9 cellular contexts compared by ENCODE assay signal in the genomic region with DNA sequence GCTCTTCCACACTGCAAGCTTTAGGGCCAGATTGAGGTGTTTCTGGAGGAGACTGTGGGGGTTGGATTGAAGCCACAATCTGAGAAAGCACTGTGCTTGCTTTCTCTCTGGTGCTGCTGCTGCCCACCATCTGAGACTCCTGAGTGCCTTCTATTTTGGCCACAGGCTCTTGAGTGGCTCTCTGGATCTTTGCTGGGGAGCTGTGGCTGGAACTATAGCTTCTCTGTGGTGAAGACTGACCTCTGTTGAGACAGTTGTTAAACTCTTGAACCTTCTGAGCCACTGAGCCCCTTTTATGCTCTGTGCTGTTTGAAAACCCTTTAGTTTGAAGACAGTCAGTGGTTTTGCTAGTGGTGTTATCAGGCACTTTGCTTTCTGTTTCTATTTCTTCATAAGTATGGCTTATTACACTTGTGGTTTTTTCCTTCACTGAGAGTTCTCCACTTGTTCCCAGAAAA.
DNase-seq lines count a peak whose midpoint lies in the region; ATAC-seq lines count a peak whose summit lies in the region.
"Had no signal": no experiment of that assay in that cellular context is flagged by ENCODE, and none has a peak within 500 bp of the region (broad histone marks: within the 10 kb centered on the region; RNA-seq: fewer than 3 reads in every experiment).

No MANE protein-coding gene starts in this region.

- H3K9me3 Mint-ChIP-seq in naive thymus-derived CD4-positive, alpha-beta T cell, result no peaks in the 10 kb centered on the region

- peak overlapping the region; percentile 23 for H3K27ac ChIP-seq in naive thymus-derived CD4-positive, alpha-beta T cell (ENCODE audit: low read depth, low read length)

- H3K4me3 Mint-ChIP-seq in naive thymus-derived CD4-positive, alpha-beta T cell, result peak overlapping the region in 9 of 10 donors; percentile 36 to 82 (median 62)

- POLR2A ChIA-PET in naive thymus-derived CD4-positive, alpha-beta T cell (lab: Charles Lee), result interaction anchor here (0.6 kb wide), 1 partner anchor 38 kb away, joined by 5 read pairs; no protein-coding TSS in a partner anchor

- DNase-seq in activated CD4-positive, alpha-beta T cell treated with anti-CD3 and anti-CD28 coated beads for 48 hours, result peak; percentile 26
- DNase-seq in activated CD4-positive, alpha-beta T cell treated with anti-CD3 and anti-CD28 coated beads, Interleukin-2, amount 50 U/mL, for 1 hour, result no peak
- peak; percentile 57 for DNase-seq in RPMI8226
- DNase-seq in naive thymus-derived CD4-positive, alpha-beta T cell, result peak in 3 of 9 donors; percentile 6 to 32 (median 32)
- DNase-seq in DMS 273 treated with DMSO at 0.1 percent for 48 hours (lab: John Stamatoyannopoulos, UW), result no peak
- DNase-seq in NCI-H1694 treated with DMSO at 0.1 percent for 48 hours (lab: John Stamatoyannopoulos, UW), result no peak
- DNase-seq in left colon, result no peak
- DNase-seq: NCI-H69 had no signal

- peaks cover 26 to 34% of the 10 kb centered on the region in 2 donors for H3K4me1 ChIP-seq in naive thymus-derived CD4-positive, alpha-beta T cell (ENCODE audit: control insufficient read depth in 2 of 2, insufficient read depth in 2 of 2, low read length in 2 of 2)

- H3K4me1 Mint-ChIP-seq in naive thymus-derived CD4-positive, alpha-beta T cell, result peaks cover 29 to 52% (median 38%) of the 10 kb centered on the region in 7 donors

- peaks cover 0 to 24% (median 3%) of the 10 kb centered on the region in 5 donors for H3K36me3 Mint-ChIP-seq in naive thymus-derived CD4-positive, alpha-beta T cell

- H3K27me3 ChIP-seq in naive thymus-derived CD4-positive, alpha-beta T cell (ENCODE audit: control insufficient read depth in 2 of 2, insufficient read depth in 2 of 2, low read length in 2 of 2), result no peaks in the 10 kb centered on the region

- peak overlapping the region; percentile 45 for H3K4me3 ChIP-seq in naive thymus-derived CD4-positive, alpha-beta T cell (ENCODE audit: low read length)

- CTCF ChIA-PET in naive thymus-derived CD4-positive, alpha-beta T cell (lab: Charles Lee), result interaction anchor here (1.5 kb wide), 1 partner anchor 61 kb away, joined by 5 read pairs; no protein-coding TSS in a partner anchor

- ATAC-seq in HG02623 (IDR thresholded peaks at IDR 0.05; ENCODE audit: unreplicated experiment) (peak; percentile 56), left colon (no peak)
- ATAC-seq in naive thymus-derived CD4-positive, alpha-beta T cell, result peak; percentile 59

- no peaks in the 10 kb centered on the region for H3K9me3 ChIP-seq in naive thymus-derived CD4-positive, alpha-beta T cell (ENCODE audit: control insufficient read depth in 2 of 3, low read length in 3 of 3)

- intact Hi-C loops in naive thymus-derived CD4-positive, alpha-beta T cell (cut with micrococcal nuclease), result no loop called here
- intact Hi-C loops in left colon (cut with DNase I, micrococcal nuclease), result no loop called here

- H3K36me3 ChIP-seq in naive thymus-derived CD4-positive, alpha-beta T cell (ENCODE audit: control insufficient read depth in 2 of 3, insufficient read depth in 3 of 3, low read length in 3 of 3), result no peaks in the 10 kb centered on the region

- H3K27ac Mint-ChIP-seq in naive thymus-derived CD4-positive, alpha-beta T cell, result peak overlapping the region; percentile 77 to 94 (median 89)

- H3K27me3 Mint-ChIP-seq in naive thymus-derived CD4-positive, alpha-beta T cell, result no peaks in the 10 kb centered on the region

Comparison
In these comparisons a context has a peak if more than half of its experiments do, and no peak if none do; other contexts are left out.
1. DNase-seq: peak in activated CD4-positive, alpha-beta T cell treated with anti-CD3 and anti-CD28 coated beads for 48 hours (single experiment) and RPMI8226 (single experiment); none in activated CD4-positive, alpha-beta T cell treated with anti-CD3 and anti-CD28 coated beads, Interleukin-2, amount 50 U/mL, for 1 hour (single experiment), DMS 273 treated with DMSO at 0.1 percent for 48 hours (single experiment), NCI-H1694 treated with DMSO at 0.1 percent for 48 hours (single experiment) and left colon (0 of 2).